1 cellular context compared by ENCODE assay signal in genomic region chr17:8091033-8091687, GRCh38.
TF ChIP-seq lines count a peak whose summit lies in the region.

No MANE protein-coding gene starts in this region.

TF ChIP-seq in H1, 55 proteins besides CTCF, POLR2A, EP300 and RAD21:
- no peak for TF ChIP-seq CEBPB (IDR thresholded peaks at IDR 0.05; ENCODE audit: low read depth, low read length)
- TF ChIP-seq BRCA1 (IDR thresholded peaks at IDR 0.05; ENCODE audit: low read depth, low read length) = no peak
- TF ChIP-seq USF2 (IDR thresholded peaks at IDR 0.05; ENCODE audit: low read length) = no peak
- no peak for TF ChIP-seq TCF12 (IDR thresholded peaks at IDR 0.05; ENCODE audit: low read depth, low read length)
- TF ChIP-seq GABPA (IDR thresholded peaks at IDR 0.05; ENCODE audit: borderline replicate concordance, insufficient read depth, low read length) = no peak
- no peak for TF ChIP-seq ZNF274 (IDR thresholded peaks at IDR 0.05; ENCODE audit: borderline replicate concordance, extremely low read depth, low read length)
- no peak for TF ChIP-seq NRF1 (IDR thresholded peaks at IDR 0.05; ENCODE audit: low read depth, low read length)
- TF ChIP-seq EGR1 (IDR thresholded peaks at IDR 0.05; ENCODE audit: borderline replicate concordance, low read depth, low read length) = no peak
- no peak for TF ChIP-seq CBX5 (IDR thresholded peaks at IDR 0.05; ENCODE audit: low read depth, low read length)
- TF ChIP-seq BACH1 (IDR thresholded peaks at IDR 0.05; ENCODE audit: low read length) = no peak
- TF ChIP-seq TEAD4 (IDR thresholded peaks at IDR 0.05; ENCODE audit: low read depth, low read length) = no peak
- TF ChIP-seq BCL11A (IDR thresholded peaks at IDR 0.05; ENCODE audit: low read depth in 2 of 2, low read length in 2 of 2) = no peak
